15 cellular contexts compared by ENCODE assay signal in the genomic region with DNA sequence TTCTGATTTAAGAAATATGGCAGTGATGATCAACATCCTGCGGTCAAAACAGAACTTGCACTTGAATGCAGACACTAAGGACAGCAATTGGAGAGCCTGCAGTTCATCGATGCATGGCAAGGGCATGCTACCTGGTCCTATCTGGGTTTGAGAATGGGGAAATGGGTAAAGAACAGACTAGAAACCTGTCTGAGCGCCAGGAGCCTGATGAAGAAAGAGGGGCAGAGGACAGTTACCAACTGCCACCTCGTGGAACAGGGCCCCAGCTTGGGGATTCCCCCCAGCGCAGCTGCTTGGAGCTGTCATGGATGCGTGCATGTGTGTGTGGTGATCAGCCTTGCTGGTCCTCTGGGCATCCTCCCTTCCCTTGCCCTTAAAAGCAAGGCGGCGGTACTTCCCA. TPM values are rescaled to one million over a fixed set of nuclear protein-coding genes. Genes with fewer than 3 reads are reported as not detected.
A peak's percentile ranks its signal among the peaks of the same experiment; 100 is the strongest.
DNase-seq lines count a peak whose midpoint lies in the region; ATAC-seq and TF ChIP-seq lines count a peak whose summit lies in the region.
"Had no signal": no experiment of that assay in that cellular context is flagged by ENCODE, and none has a peak within 500 bp of the region (broad histone marks: within the 10 kb centered on the region; RNA-seq: fewer than 3 reads in every experiment).

No MANE protein-coding gene starts in this region.

- H3K4me1 ChIP-seq in BLaER1 treated with 17β-estradiol and CSF1 and Interleukin-3, amounts not matched to agents 10 nM and 100 nM = peaks cover 23 to 50% (median 40%) of the 10 kb centered on the region in 10 experiments
- H3K4me1 ChIP-seq in Peyer's patch = no peaks in the 10 kb centered on the region

- in situ Hi-C loops in ACHN (cut with HindIII; ENCODE audit: low pct_ligation_motif_present, low pct_unique_long_range_greater_than_20kb, low sequenced_read_pairs) = no loop called here

- no peaks in the 10 kb centered on the region for H3K9me3 ChIP-seq in BLaER1 treated with 17β-estradiol and CSF1 and Interleukin-3, amounts not matched to agents 10 nM and 100 nM (replicated peaks in 1 of 11)
- no peaks in the 10 kb centered on the region for H3K9me3 ChIP-seq in Peyer's patch
- H3K9me3 ChIP-seq: SK-N-SH had no signal

- H3K4me3 ChIP-seq in BLaER1 treated with 17β-estradiol and CSF1 and Interleukin-3, amounts not matched to agents 10 nM and 100 nM = no peak overlapping the region
- H3K4me3 ChIP-seq in Peyer's patch = no peak overlapping the region

- no peak for TF ChIP-seq POLR2A in Peyer's patch (IDR thresholded peaks at IDR 0.05)

- TF ChIP-seq CTCF in Peyer's patch (IDR thresholded peaks at IDR 0.05) = no peak

- peak overlapping the region in 9 of 11 experiments; percentile 11 to 57 (median 42); a peak in 14 of 22 replicates for H3K4me2 ChIP-seq in BLaER1 treated with 17β-estradiol and CSF1 and Interleukin-3, amounts not matched to agents 10 nM and 100 nM
- H3K4me2 ChIP-seq: SK-N-SH had no signal

- no peak overlapping the region for H3K9ac ChIP-seq in BLaER1 treated with 17β-estradiol and CSF1 and Interleukin-3, amounts not matched to agents 10 nM and 100 nM
- H3K9ac ChIP-seq: SK-N-SH had no signal

- peak in 2 of 3 donors; percentile 52 to 64 for DNase-seq in Peyer's patch
- no peak for DNase-seq in stimulated activated CD8-positive, alpha-beta memory T cell treated with anti-CD3 and anti-CD28 coated beads, Interleukin-4, amount 100 ng/mL, for 48 hours
- DNase-seq in NCI-H128 (lab: John Stamatoyannopoulos, UW; ENCODE audit: unreplicated experiment) = no peak
- no peak for DNase-seq in ACHN
- DNase-seq in OCI-M2 (lab: John Stamatoyannopoulos, UW; ENCODE audit: unreplicated experiment) = no peak
- DNase-seq: activated CD4-positive, alpha-beta T cell treated with anti-CD3 and anti-CD28 coated beads, Interleukin-2, amount 50 U/mL, for 4 hours; AML-193; effector CD8-positive, alpha-beta T cell; glutamatergic neuron; NCI-H446; occipital lobe; SK-N-SH had no signal

- no peak overlapping the region for H3K27ac ChIP-seq in BLaER1 treated with 17β-estradiol and CSF1 and Interleukin-3, amounts not matched to agents 10 nM and 100 nM
- H3K27ac ChIP-seq in Peyer's patch = peak overlapping the region in 1 of 4 donors; percentile 63

- H3K36me3 ChIP-seq in BLaER1 treated with 17β-estradiol and CSF1 and Interleukin-3, amounts not matched to agents 10 nM and 100 nM = peaks cover 37 to 90% (median 77%) of the 10 kb centered on the region in 11 experiments
- H3K36me3 ChIP-seq in Peyer's patch = no peaks in the 10 kb centered on the region

- no peaks in the 10 kb centered on the region for H3K27me3 ChIP-seq in BLaER1 treated with 17β-estradiol and CSF1 and Interleukin-3, amounts not matched to agents 10 nM and 100 nM
- H3K27me3 ChIP-seq in Peyer's patch = no peaks in the 10 kb centered on the region

- peaks cover 0 to 11% (median 0%) of the 10 kb centered on the region in 11 experiments; a peak in 4 of 22 replicates for H4K20me1 ChIP-seq in BLaER1 treated with 17β-estradiol and CSF1 and Interleukin-3, amounts not matched to agents 10 nM and 100 nM

- ATAC-seq in GM18867 (IDR thresholded peaks at IDR 0.05; ENCODE audit: unreplicated experiment) (peak; percentile 37), HG02588 (IDR thresholded peaks at IDR 0.05; ENCODE audit: unreplicated experiment) (peak; percentile 57)

RNA-seq across cellular contexts. Expression of gene NKRF, which starts 30.2 kb away (rescaled TPM):
- total RNA-seq in Peyer's patch = 1 to 10 TPM; 4.0 to 9.9 (median 6.2) TPM

RNA-seq across cellular contexts. Expression of gene SEPTIN6, which starts 56.5 kb away (rescaled TPM):
- total RNA-seq in Peyer's patch = 100 to 1,000 TPM in 1 of 4 donors, 10 to 100 TPM in 2, 1 to 10 TPM in 1; 4.9 to 116 (median 15.5) TPM

Comparison
In these comparisons a context has a peak if more than half of its experiments do, and no peak if none do; other contexts are left out.
1. DNase-seq: peak in Peyer's patch (2 of 3); none in stimulated activated CD8-positive, alpha-beta memory T cell treated with anti-CD3 and anti-CD28 coated beads, Interleukin-4, amount 100 ng/mL, for 48 hours (single experiment), NCI-H128 (single experiment), ACHN (single experiment) and OCI-M2 (single experiment).